12 cellular contexts compared by ENCODE assay signal in genomic region chr1:170495006-170495405, GRCh38.
"Had no signal": no experiment of that assay in that cellular context is flagged by ENCODE, and none has a peak within 500 bp of the region (broad histone marks: within the 10 kb centered on the region; RNA-seq: fewer than 3 reads in every experiment).

No MANE protein-coding gene starts in this region.

- H3K27ac ChIP-seq: brain microvascular endothelial cell had no signal

- H3K36me3 ChIP-seq: brain microvascular endothelial cell had no signal

- H3K27me3 ChIP-seq: brain microvascular endothelial cell had no signal

- H3K4me3 ChIP-seq: lung had no signal

- ATAC-seq: natural killer cell; stimulated activated naive B cell treated with anti-CD40 and anti-IgM and Interleukin-4, amounts not matched to agents 10 μg/mL and 1 μg/mL and 100 μg/mL, for 72 hours had no signal

- DNase-seq: activated CD4-positive, alpha-beta T cell treated with anti-CD3 and anti-CD28 coated beads, Interleukin-2, amount 50 U/mL, for 4 hours; activated CD4-positive, CD25-positive, alpha-beta regulatory T cell treated with anti-CD3 and anti-CD28 coated beads, Interleukin-2, amount 50 U/mL, for 72 hours; activated T-cell treated with anti-CD3 and anti-CD28 coated beads, Interleukin-2, amount 50 U/mL, for 1 hour; cerebellar nuclear complex; natural killer cell; nucleus accumbens; stimulated activated CD4-positive, alpha-beta T cell treated with anti-CD3 and anti-CD28 coated beads, Interleukin-2, amount 100 ng/mL, for 24 hours; stimulated activated naive B cell treated with anti-CD40 and anti-IgM and Interleukin-4, amounts not matched to agents 10 μg/mL and 1 μg/mL and 100 μg/mL, for 72 hours; substantia nigra; trophoblast cell had no signal
